ENCODE assay signal across 10 cellular contexts in genomic region chr12:89212339-89212771, GRCh38.
DNase-seq lines count a peak whose midpoint lies in the region; ATAC-seq and TF ChIP-seq lines count a peak whose summit lies in the region.
"Had no signal": no experiment of that assay in that cellular context is flagged by ENCODE, and none has a peak within 500 bp of the region (broad histone marks: within the 10 kb centered on the region; RNA-seq: fewer than 3 reads in every experiment).

No MANE protein-coding gene starts in this region.

- no peaks in the 10 kb centered on the region for H4K20me1 ChIP-seq in GM23338 (replicated peaks; ENCODE audit: insufficient read depth)

- no peak overlapping the region for H3K4me2 ChIP-seq in GM23338

- peaks cover 8% of the 10 kb centered on the region; the same call in 1 of the 2 replicates for H3K4me1 ChIP-seq in GM23338 (ENCODE audit: insufficient read depth)

- H3K27me3 Mint-ChIP-seq in GM23338 (ENCODE audit: insufficient read depth, low read depth, poor library complexity) = no peaks in the 10 kb centered on the region

- H2AFZ ChIP-seq in GM23338 = no peak overlapping the region

- no peaks in the 10 kb centered on the region for H3K36me3 ChIP-seq in GM23338 (ENCODE audit: insufficient read depth)

- H3K79me2 ChIP-seq in GM23338 (replicated peaks; ENCODE audit: insufficient read depth) = no peaks in the 10 kb centered on the region

- H3F3A ChIP-seq in GM23338 (replicated peaks; ENCODE audit: low read depth) = no peaks in the 10 kb centered on the region

- no peak overlapping the region for H3K27ac Mint-ChIP-seq in GM23338

- no peaks in the 10 kb centered on the region for H3K9me2 ChIP-seq in GM23338 (ENCODE audit: insufficient read depth)

- no peak overlapping the region for H3K4me3 ChIP-seq in fibroblast of mammary gland (ENCODE audit: control insufficient read depth, low read depth, low read length)
- no peak overlapping the region for H3K4me3 ChIP-seq in GM23338
- H3K4me3 ChIP-seq: SK-N-MC had no signal

- no peak overlapping the region for H3K4me3 Mint-ChIP-seq in GM23338

- no peaks in the 10 kb centered on the region for H3K36me3 Mint-ChIP-seq in GM23338 (ENCODE audit: low read depth)

- DNase-seq in CD1c-positive myeloid dendritic cell (ENCODE audit: extremely low spot score) (peak; percentile 27), NCI-H69 (lab: John Stamatoyannopoulos, UW) (peak; percentile 8), fibroblast of mammary gland (ENCODE audit: low read depth) (peak; percentile 31), omental fat pad (ENCODE audit: low spot score) (no peak), GM23338 (ENCODE audit: low spot score) (no peak), Kasumi-1 (lab: John Stamatoyannopoulos, UW) (no peak)
- no peak for DNase-seq in activated T-cell treated with anti-CD3 and anti-CD28 coated beads, Interleukin-2, amount 50 U/mL, for 1 hour
- DNase-seq: activated CD4-positive, CD25-positive, alpha-beta regulatory T cell treated with anti-CD3 and anti-CD28 coated beads, Interleukin-2, amount 50 U/mL, for 72 hours had no signal

- peaks cover 30% of the 10 kb centered on the region for H3K4me1 Mint-ChIP-seq in GM23338

- H3K9me3 Mint-ChIP-seq in GM23338 = no peaks in the 10 kb centered on the region

- peak; percentile 60 for ATAC-seq in omental fat pad (ENCODE audit: low FRiP score)
- ATAC-seq in GM23338 = no peak
- ATAC-seq in GM21619 (IDR thresholded peaks at IDR 0.05; ENCODE audit: unreplicated experiment) = no peak

- TF ChIP-seq CTCF in fibroblast of mammary gland (conservative IDR thresholded peaks at IDR 0.05; ENCODE audit: control insufficient read depth, insufficient read depth, low read depth, low read length) (no peak), omental fat pad (IDR thresholded peaks at IDR 0.05) (no peak), GM23338 (conservative IDR thresholded peaks at IDR 0.05; ENCODE audit: low read depth in 2 of 2) (no peak)

- no peaks in the 10 kb centered on the region for H3K27me3 ChIP-seq in GM23338 (ENCODE audit: insufficient read depth)

- no peak overlapping the region for H3K27ac ChIP-seq in GM23338 (ENCODE audit: low read depth)
- H3K27ac ChIP-seq: SK-N-MC had no signal

TF ChIP-seq in GM23338, 12 proteins besides CTCF, POLR2A, EP300 and RAD21:
- TF ChIP-seq ZNF331 (CRISPR knock-in tag; IDR thresholded peaks at IDR 0.05; ENCODE audit: low read depth) (no peak), POLR2AphosphoS5 (IDR thresholded peaks at IDR 0.05; ENCODE audit: low read depth) (no peak), EZH2 (IDR thresholded peaks at IDR 0.05; ENCODE audit: low read depth, unreplicated experiment) (no peak), NANOG (IDR thresholded peaks at IDR 0.05; ENCODE audit: borderline replicate concordance) (no peak), JUNB (IDR thresholded peaks at IDR 0.05; ENCODE audit: unreplicated experiment) (no peak), REST (IDR thresholded peaks at IDR 0.05; ENCODE audit: unreplicated experiment) (no peak), ZNF114 (CRISPR knock-in tag; IDR thresholded peaks at IDR 0.05) (no peak)

Comparison
In these comparisons a context has a peak if more than half of its experiments do, and no peak if none do; other contexts are left out.
1. DNase-seq: peak in CD1c-positive myeloid dendritic cell (single experiment), NCI-H69 (single experiment) and fibroblast of mammary gland (single experiment); none in omental fat pad (single experiment), GM23338 (single experiment), Kasumi-1 (0 of 2) and activated T-cell treated with anti-CD3 and anti-CD28 coated beads, Interleukin-2, amount 50 U/mL, for 1 hour (single experiment).